Comparison of ENCODE assay signal across 1 cellular context in genomic region chr10:5413012-5413938, GRCh38.
TF ChIP-seq lines count a peak whose summit lies in the region.

No MANE protein-coding gene starts in this region.

TF ChIP-seq in GM23338, 12 proteins besides CTCF, POLR2A, EP300 and RAD21 (continued from another document):
- TF ChIP-seq, protein P1, sequence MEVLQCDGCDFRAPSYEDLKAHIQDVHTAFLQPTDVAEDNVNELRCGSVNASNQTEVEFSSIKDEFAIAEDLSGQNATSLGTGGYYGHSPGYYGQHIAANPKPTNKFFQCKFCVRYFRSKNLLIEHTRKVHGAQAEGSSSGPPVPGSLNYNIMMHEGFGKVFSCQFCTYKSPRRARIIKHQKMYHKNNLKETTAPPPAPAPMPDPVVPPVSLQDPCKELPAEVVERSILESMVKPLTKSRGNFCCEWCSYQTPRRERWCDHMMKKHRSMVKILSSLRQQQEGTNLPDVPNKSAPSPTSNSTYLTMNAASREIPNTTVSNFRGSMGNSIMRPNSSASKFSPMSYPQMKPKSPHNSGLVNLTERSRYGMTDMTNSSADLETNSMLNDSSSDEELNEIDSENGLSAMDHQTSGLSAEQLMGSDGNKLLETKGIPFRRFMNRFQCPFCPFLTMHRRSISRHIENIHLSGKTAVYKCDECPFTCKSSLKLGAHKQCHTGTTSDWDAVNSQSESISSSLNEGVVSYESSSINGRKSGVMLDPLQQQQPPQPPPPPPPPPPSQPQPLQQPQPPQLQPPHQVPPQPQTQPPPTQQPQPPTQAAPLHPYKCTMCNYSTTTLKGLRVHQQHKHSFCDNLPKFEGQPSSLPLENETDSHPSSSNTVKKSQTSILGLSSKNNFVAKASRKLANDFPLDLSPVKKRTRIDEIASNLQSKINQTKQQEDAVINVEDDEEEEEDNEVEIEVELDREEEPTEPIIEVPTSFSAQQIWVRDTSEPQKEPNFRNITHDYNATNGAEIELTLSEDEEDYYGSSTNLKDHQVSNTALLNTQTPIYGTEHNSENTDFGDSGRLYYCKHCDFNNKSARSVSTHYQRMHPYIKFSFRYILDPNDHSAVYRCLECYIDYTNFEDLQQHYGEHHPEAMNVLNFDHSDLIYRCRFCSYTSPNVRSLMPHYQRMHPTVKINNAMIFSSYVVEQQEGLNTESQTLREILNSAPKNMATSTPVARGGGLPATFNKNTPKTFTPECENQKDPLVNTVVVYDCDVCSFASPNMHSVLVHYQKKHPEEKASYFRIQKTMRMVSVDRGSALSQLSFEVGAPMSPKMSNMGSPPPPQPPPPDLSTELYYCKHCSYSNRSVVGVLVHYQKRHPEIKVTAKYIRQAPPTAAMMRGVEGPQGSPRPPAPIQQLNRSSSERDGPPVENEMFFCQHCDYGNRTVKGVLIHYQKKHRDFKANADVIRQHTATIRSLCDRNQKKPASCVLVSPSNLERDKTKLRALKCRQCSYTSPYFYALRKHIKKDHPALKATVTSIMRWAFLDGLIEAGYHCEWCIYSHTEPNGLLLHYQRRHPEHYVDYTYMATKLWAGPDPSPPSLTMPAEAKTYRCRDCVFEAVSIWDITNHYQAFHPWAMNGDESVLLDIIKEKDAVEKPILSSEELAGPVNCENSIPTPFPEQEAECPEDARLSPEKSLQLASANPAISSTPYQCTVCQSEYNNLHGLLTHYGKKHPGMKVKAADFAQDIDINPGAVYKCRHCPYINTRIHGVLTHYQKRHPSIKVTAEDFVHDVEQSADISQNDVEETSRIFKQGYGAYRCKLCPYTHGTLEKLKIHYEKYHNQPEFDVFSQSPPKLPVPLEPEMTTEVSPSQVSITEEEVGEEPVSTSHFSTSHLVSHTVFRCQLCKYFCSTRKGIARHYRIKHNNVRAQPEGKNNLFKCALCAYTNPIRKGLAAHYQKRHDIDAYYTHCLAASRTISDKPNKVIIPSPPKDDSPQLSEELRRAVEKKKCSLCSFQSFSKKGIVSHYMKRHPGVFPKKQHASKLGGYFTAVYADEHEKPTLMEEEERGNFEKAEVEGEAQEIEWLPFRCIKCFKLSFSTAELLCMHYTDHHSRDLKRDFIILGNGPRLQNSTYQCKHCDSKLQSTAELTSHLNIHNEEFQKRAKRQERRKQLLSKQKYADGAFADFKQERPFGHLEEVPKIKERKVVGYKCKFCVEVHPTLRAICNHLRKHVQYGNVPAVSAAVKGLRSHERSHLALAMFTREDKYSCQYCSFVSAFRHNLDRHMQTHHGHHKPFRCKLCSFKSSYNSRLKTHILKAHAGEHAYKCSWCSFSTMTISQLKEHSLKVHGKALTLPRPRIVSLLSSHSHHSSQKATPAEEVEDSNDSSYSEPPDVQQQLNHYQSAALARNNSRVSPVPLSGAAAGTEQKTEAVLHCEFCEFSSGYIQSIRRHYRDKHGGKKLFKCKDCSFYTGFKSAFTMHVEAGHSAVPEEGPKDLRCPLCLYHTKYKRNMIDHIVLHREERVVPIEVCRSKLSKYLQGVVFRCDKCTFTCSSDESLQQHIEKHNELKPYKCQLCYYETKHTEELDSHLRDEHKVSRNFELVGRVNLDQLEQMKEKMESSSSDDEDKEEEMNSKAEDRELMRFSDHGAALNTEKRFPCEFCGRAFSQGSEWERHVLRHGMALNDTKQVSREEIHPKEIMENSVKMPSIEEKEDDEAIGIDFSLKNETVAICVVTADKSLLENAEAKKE (CRISPR knock-in tag; IDR thresholded peaks at IDR 0.05): no peak
- TF ChIP-seq, protein P2, sequence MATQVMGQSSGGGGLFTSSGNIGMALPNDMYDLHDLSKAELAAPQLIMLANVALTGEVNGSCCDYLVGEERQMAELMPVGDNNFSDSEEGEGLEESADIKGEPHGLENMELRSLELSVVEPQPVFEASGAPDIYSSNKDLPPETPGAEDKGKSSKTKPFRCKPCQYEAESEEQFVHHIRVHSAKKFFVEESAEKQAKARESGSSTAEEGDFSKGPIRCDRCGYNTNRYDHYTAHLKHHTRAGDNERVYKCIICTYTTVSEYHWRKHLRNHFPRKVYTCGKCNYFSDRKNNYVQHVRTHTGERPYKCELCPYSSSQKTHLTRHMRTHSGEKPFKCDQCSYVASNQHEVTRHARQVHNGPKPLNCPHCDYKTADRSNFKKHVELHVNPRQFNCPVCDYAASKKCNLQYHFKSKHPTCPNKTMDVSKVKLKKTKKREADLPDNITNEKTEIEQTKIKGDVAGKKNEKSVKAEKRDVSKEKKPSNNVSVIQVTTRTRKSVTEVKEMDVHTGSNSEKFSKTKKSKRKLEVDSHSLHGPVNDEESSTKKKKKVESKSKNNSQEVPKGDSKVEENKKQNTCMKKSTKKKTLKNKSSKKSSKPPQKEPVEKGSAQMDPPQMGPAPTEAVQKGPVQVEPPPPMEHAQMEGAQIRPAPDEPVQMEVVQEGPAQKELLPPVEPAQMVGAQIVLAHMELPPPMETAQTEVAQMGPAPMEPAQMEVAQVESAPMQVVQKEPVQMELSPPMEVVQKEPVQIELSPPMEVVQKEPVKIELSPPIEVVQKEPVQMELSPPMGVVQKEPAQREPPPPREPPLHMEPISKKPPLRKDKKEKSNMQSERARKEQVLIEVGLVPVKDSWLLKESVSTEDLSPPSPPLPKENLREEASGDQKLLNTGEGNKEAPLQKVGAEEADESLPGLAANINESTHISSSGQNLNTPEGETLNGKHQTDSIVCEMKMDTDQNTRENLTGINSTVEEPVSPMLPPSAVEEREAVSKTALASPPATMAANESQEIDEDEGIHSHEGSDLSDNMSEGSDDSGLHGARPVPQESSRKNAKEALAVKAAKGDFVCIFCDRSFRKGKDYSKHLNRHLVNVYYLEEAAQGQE (IDR thresholded peaks at IDR 0.05; ENCODE audit: unreplicated experiment): no peak
- TF ChIP-seq JUNB (IDR thresholded peaks at IDR 0.05; ENCODE audit: unreplicated experiment) (no peak), ZNF331 (CRISPR knock-in tag; IDR thresholded peaks at IDR 0.05; ENCODE audit: low read depth) (no peak), ZNF114 (CRISPR knock-in tag; IDR thresholded peaks at IDR 0.05) (no peak), NANOG (IDR thresholded peaks at IDR 0.05; ENCODE audit: borderline replicate concordance) (no peak), EZH2 (IDR thresholded peaks at IDR 0.05; ENCODE audit: low read depth, unreplicated experiment) (no peak), EZH2phosphoT487 (IDR thresholded peaks at IDR 0.05; ENCODE audit: unreplicated experiment) (no peak)
